ENCODE assay signal across 14 cellular contexts in the genomic region with DNA sequence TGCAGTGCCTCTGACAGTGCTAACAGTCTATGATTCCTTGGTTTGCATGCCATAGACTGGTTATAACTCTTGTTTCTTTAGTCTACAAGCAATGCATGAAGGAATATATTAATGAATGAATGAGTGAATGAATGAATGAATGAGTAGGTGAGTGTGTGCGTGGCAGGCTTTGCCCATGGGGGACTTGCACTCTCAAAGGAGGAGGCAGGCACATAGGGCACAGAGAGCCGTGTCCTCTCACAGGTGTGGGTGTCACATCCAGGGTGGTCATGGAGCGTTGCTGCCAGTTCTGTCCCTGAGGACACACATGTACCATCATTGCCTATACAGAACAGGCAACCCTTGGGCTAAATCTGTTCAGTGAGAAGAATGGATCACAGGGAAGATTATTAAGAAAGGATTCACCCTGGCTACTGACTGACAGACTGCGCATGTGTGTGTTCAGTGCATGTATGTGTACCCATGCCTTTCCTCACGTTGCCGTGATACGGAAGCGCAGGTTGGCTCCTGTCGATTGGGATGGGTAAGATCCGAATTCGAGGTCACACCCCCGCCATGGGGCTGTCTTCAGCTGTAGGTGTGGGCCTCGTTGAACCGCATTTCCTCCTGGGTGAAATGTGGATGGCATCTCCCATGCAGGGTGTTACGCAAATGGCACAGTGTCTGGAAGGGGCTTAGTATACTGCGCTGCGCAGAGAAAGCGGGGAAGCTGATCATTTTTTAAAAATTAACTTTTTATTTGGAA.
A peak's percentile ranks its signal among the peaks of the same experiment; 100 is the strongest.
DNase-seq lines count a peak whose midpoint lies in the region; ATAC-seq and TF ChIP-seq lines count a peak whose summit lies in the region.
"Had no signal": no experiment of that assay in that cellular context is flagged by ENCODE, and none has a peak within 500 bp of the region (broad histone marks: within the 10 kb centered on the region; RNA-seq: fewer than 3 reads in every experiment).

No MANE protein-coding gene starts in this region.

- H3K79me2 ChIP-seq in parathyroid adenoma: no peaks in the 10 kb centered on the region

- CTCF ChIA-PET in MCF 10A (lab: Yijun Ruan, JAX): interaction anchor here (1.4 kb wide), 1 partner anchor 29 kb away, joined by 4 read pairs; no protein-coding TSS in a partner anchor

- no peaks in the 10 kb centered on the region for H3K36me3 Mint-ChIP-seq in MCF 10A (ENCODE audit: insufficient read depth, unreplicated experiment)

- H3K9ac ChIP-seq in parathyroid adenoma: no peak overlapping the region

- no peak for ATAC-seq in upper lobe of right lung
- ATAC-seq: Panc1 had no signal

- POLR2A ChIA-PET in MCF 10A (lab: Yijun Ruan, JAX): interaction anchor here (0.6 kb wide), 1 partner anchor 44 kb away, joined by 4 read pairs; no protein-coding TSS in a partner anchor

- H3K9me3 Mint-ChIP-seq in MCF 10A (ENCODE audit: unreplicated experiment): peaks cover 10% of the 10 kb centered on the region

- no peaks in the 10 kb centered on the region for H3K27me3 ChIP-seq in breast epithelium
- no peaks in the 10 kb centered on the region for H3K27me3 ChIP-seq in parathyroid adenoma (ENCODE audit: control insufficient read depth, insufficient read depth, low read length)
- no peaks in the 10 kb centered on the region for H3K27me3 ChIP-seq in upper lobe of right lung

- no peak for TF ChIP-seq POLR2A in breast epithelium (IDR thresholded peaks at IDR 0.05)

- H3K9me3 ChIP-seq in breast epithelium: no peaks in the 10 kb centered on the region
- no peaks in the 10 kb centered on the region for H3K9me3 ChIP-seq in parathyroid adenoma (ENCODE audit: control insufficient read depth, low read length)
- H3K9me3 ChIP-seq in upper lobe of right lung: no peaks in the 10 kb centered on the region
- H3K9me3 ChIP-seq: HAP-1 had no signal

- no peaks in the 10 kb centered on the region for H3K36me3 ChIP-seq in breast epithelium
- H3K36me3 ChIP-seq in parathyroid adenoma (ENCODE audit: control insufficient read depth, insufficient read depth, low read length): no peaks in the 10 kb centered on the region
- H3K36me3 ChIP-seq in upper lobe of right lung: no peaks in the 10 kb centered on the region
- H3K36me3 ChIP-seq: HAP-1 had no signal

- peak overlapping the region; percentile 54 to 74 for H3K27ac ChIP-seq in breast epithelium
- H3K27ac ChIP-seq in coronary artery: no peak overlapping the region
- H3K27ac ChIP-seq in parathyroid adenoma: peak overlapping the region; percentile 79
- peak overlapping the region; percentile 25 for H3K27ac ChIP-seq in upper lobe of right lung

- H2AFZ ChIP-seq in parathyroid adenoma: no peak overlapping the region

- no peak overlapping the region for H3K4me2 ChIP-seq in parathyroid adenoma (ENCODE audit: low read length)

- H3K4me3 ChIP-seq in breast epithelium (no peak overlapping the region), coronary artery (no peak overlapping the region), parathyroid adenoma (ENCODE audit: low read depth, low read length) (no peak overlapping the region), upper lobe of right lung (no peak overlapping the region)
- H3K4me3 ChIP-seq: HAP-1 had no signal

- BruUV-seq in MCF 10A (replicated peaks; lab: Mats Ljungman, UMichigan): no TSS peak

- H3K27me3 Mint-ChIP-seq in MCF 10A (ENCODE audit: insufficient read depth, unreplicated experiment): no peaks in the 10 kb centered on the region

- DNase-seq in breast epithelium (ENCODE audit: low spot score in 2 of 2) (no peak), MCF 10A (ENCODE audit: unreplicated experiment) (no peak), coronary artery (ENCODE audit: low spot score) (peak; percentile 61), upper lobe of right lung (no peak), DMS114 treated with DMSO at 0.1 percent for 48 hours (lab: John Stamatoyannopoulos, UW; ENCODE audit: unreplicated experiment) (no peak), HCEC 1CT (no peak), NCI-H128 (lab: John Stamatoyannopoulos, UW; ENCODE audit: unreplicated experiment) (no peak)
- DNase-seq: IMR-90, MV-4-11, NCI-H1436, Right ventricle myocardium superior had no signal

- peaks cover 0 to 7% of the 10 kb centered on the region in 2 donors for H3K4me1 ChIP-seq in breast epithelium
- peaks cover 14% of the 10 kb centered on the region for H3K4me1 ChIP-seq in parathyroid adenoma
- H3K4me1 ChIP-seq in upper lobe of right lung: peaks cover 10% of the 10 kb centered on the region
- H3K4me1 ChIP-seq: HAP-1 had no signal

- intact Hi-C loops in breast epithelium (cut with DNase I; ENCODE audit: low total_unique reads) (no loop called here), MCF 10A (cut with micrococcal nuclease) (no loop called here), upper lobe of right lung (cut with DNase I) (no loop called here)

- H3K4me1 Mint-ChIP-seq in MCF 10A (ENCODE audit: insufficient read depth, unreplicated experiment): no peaks in the 10 kb centered on the region

- H3K27ac Mint-ChIP-seq in MCF 10A (ENCODE audit: low read depth, unreplicated experiment): no peak overlapping the region

- H3K4me3 Mint-ChIP-seq in MCF 10A (ENCODE audit: unreplicated experiment): no peak overlapping the region

- TF ChIP-seq CTCF in breast epithelium (IDR thresholded peaks at IDR 0.05) (no peak), MCF 10A (IDR thresholded peaks at IDR 0.05; ENCODE audit: unreplicated experiment) (no peak), coronary artery (IDR thresholded peaks at IDR 0.05) (no peak), parathyroid adenoma (IDR thresholded peaks at IDR 0.05) (no peak), upper lobe of right lung (IDR thresholded peaks at IDR 0.05) (no peak)

Comparison
In these comparisons a context has a peak if more than half of its experiments do, and no peak if none do; other contexts are left out.
1. H3K27ac ChIP-seq: peak in breast epithelium (2 of 2), parathyroid adenoma (single experiment) and upper lobe of right lung (single experiment); none in coronary artery (0 of 2).